Comparison of ENCODE assay signal across 8 cellular contexts in the genomic region with DNA sequence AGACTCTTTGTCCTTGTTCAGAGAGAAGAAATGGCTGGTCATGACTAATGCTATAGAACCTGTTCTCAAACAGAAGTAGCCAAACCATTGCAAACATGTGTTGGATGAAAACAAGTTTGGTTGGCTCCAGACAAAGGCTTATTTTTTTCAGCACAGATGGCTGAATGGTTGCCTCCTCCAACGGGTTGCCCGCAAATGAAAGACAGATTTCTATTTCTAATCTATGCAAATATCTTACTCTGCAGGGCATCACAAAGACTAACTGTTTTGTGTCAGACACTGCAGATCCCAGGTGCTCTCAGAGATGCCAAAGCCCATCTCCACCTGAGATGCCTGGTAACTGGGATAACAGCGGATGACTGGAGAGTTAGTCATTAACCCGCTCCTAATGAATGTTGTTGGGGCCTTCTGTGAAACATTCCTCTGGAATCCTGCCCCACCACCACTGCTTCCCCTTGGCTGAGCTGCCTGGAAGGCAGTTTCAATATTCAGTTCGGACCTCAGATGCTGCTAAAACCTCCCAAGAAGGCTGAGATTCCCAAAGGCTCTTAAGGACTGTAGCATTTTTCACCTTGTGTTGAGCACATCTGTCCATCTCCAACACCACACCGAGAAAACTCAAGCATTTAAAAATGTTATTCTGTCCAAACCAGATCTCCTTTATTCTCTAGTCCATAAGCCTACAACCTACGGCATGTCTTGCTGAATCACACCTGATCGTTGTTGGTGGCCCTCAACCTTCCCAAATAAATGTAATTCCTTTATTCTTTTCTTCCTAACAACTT.
DNase-seq lines count a peak whose midpoint lies in the region; ATAC-seq, FAIRE-seq and TF ChIP-seq lines count a peak whose summit lies in the region.

No MANE protein-coding gene starts in this region.

- peak overlapping the region; percentile 40 to 78 (median 64) for H3K27ac ChIP-seq in body of pancreas
- peak overlapping the region; percentile 28 for H3K27ac ChIP-seq in HepG2 (ENCODE audit: extremely low read length, insufficient read depth, low read length)

- intact Hi-C loops in left cardiac atrium (cut with DNase I) (no loop called here), cardiac septum (cut with DNase I) (no loop called here), body of pancreas (cut with DNase I) (no loop called here), HepG2 (cut with micrococcal nuclease; ENCODE audit: unreplicated experiment) (loop anchor here (1.0 to 5.0 kb wide), 3 partner anchors 8 to 104 kb away; a partner anchor contains a TSS)

- no peak for TF ChIP-seq RAD21 in HepG2 (CRISPR knock-in tag; IDR thresholded peaks at IDR 0.05)

- H3K79me2 ChIP-seq in HepG2 (ENCODE audit: insufficient read depth, low read length): no peaks in the 10 kb centered on the region

- H3K4me1 ChIP-seq in body of pancreas (peaks cover 3% of the 10 kb centered on the region), HepG2 (ENCODE audit: insufficient read depth, low read length) (peaks cover 20% of the 10 kb centered on the region)

- POLR2A ChIA-PET in HepG2 (lab: Yijun Ruan, JAX): interaction anchor here (1.2 kb wide), 1 partner anchor 26 kb away, joined by 4 read pairs; no protein-coding TSS in a partner anchor

- H3K4me3 ChIP-seq in body of pancreas: no peak overlapping the region
- peak overlapping the region; percentile 41 to 62 (median 56); a peak in 5 of 6 replicates for H3K4me3 ChIP-seq in HepG2 (replicated peaks in 1 of 3; ENCODE audit: insufficient read depth in 1 of 3, low read depth in 2 of 3, low read length in 3 of 3)

- TF ChIP-seq CTCF in body of pancreas (IDR thresholded peaks at IDR 0.05) (no peak), HepG2 (CRISPR knock-in tag; IDR thresholded peaks at IDR 0.05) (no peak)

- ATAC-seq in left cardiac atrium (peak; percentile 50 to 91), body of pancreas (peak; percentile 86), HepG2 (peak; percentile 99)

- 57 to 77% methylated on average over 8 of the region's 8 CpGs for WGBS in body of pancreas, 2 donors
- WGBS in HepG2 (ENCODE audit: low lambda C conversion rate): 21% methylated on average over 8 of the region's 8 CpGs

- no peaks in the 10 kb centered on the region for H4K20me1 ChIP-seq in HepG2 (ENCODE audit: insufficient read depth, low read length)

- H3K9me3 ChIP-seq in body of pancreas (no peaks in the 10 kb centered on the region), HepG2 (ENCODE audit: low read length) (no peaks in the 10 kb centered on the region)

- H3K9ac ChIP-seq in HepG2 (ENCODE audit: insufficient read depth, low read depth, low read length): peak overlapping the region; percentile 35

- DNase-seq in left cardiac atrium: peak; percentile 20
- no peak for DNase-seq in cardiac septum (ENCODE audit: low spot score)
- peak; percentile 58 for DNase-seq in HuH-7 (ENCODE audit: low spot score)
- DNase-seq in body of pancreas: peak; percentile 32 to 69 (median 58)
- peak; percentile 85 for DNase-seq in HepG2 (ENCODE audit: low spot score)
- DNase-seq in NOMO-1 (lab: John Stamatoyannopoulos, UW; ENCODE audit: unreplicated experiment in 2 of 2): no peak
- no peak for DNase-seq in NCI-H2029 (lab: John Stamatoyannopoulos, UW)
- no peak for DNase-seq in NCI-H345 treated with DMSO at 0.1 percent for 48 hours (lab: John Stamatoyannopoulos, UW; ENCODE audit: unreplicated experiment)

- H2AFZ ChIP-seq in HepG2 (ENCODE audit: low read length): no peak overlapping the region

- H3K27me3 ChIP-seq in body of pancreas (no peaks in the 10 kb centered on the region), HepG2 (ENCODE audit: control insufficient read depth in 1 of 2, insufficient read depth in 2 of 2, low read length in 2 of 2) (no peaks in the 10 kb centered on the region; a peak in 1 of 5 replicates)

- TF ChIP-seq POLR2A in body of pancreas (IDR thresholded peaks at IDR 0.05): peak in 1 of 3 donors; percentile 23
- no peak for TF ChIP-seq POLR2A in HepG2 (IDR thresholded peaks at IDR 0.05; ENCODE audit: insufficient read depth in 1 of 2, low read depth in 2 of 2, low read length in 2 of 2)

- in situ Hi-C loops in HepG2 (cut with HindIII; ENCODE audit: extremely low pct_ligation_motif_present, low pct_unique_long_range_greater_than_20kb): no loop called here

- CTCF ChIA-PET in HepG2 (lab: Yijun Ruan, JAX; ENCODE audit: low intra/inter-chr PET ratio, low total read pairs): no interaction called here

- BruUV-seq in HepG2 (replicated peaks; lab: Mats Ljungman, UMichigan): no TSS peak

- H3K36me3 ChIP-seq in body of pancreas (replicated peaks in 1 of 2; ENCODE audit: insufficient read depth in 1 of 2, low read depth in 2 of 2) (no peaks in the 10 kb centered on the region), HepG2 (replicated peaks in 1 of 2; ENCODE audit: control insufficient read depth in 1 of 2, insufficient read depth in 2 of 2, low read length in 2 of 2) (0 out of 5 replicates have a peak, but pooled peaks cover 0 to 2% of the 10 kb centered on the region in 2 experiments)

- peak overlapping the region; percentile 80 for H3K4me2 ChIP-seq in HepG2 (ENCODE audit: low read depth, low read length)

- TF ChIP-seq EP300 in HepG2 (IDR thresholded peaks at IDR 0.05; ENCODE audit: low read depth in 2 of 2, low read length in 2 of 2) (0 out of 4 replicates have a peak, but pooled peaks of 1 of the 2 experiments have one; percentile 17), HepG2 (CRISPR knock-in tag; IDR thresholded peaks at IDR 0.05; ENCODE audit: borderline replicate concordance) (no peak)

- FAIRE-seq in HepG2 (lab: Jason Lieb, UNC): peak; percentile 90

TF ChIP-seq in HepG2, 621 proteins besides CTCF, POLR2A, EP300 and RAD21 (continues in another document):
- TF ChIP-seq KDM1A (CRISPR knock-in tag; IDR thresholded peaks at IDR 0.05) (0 out of 2 replicates have a peak, but pooled peaks have one; percentile 51), SAP130 (CRISPR knock-in tag; IDR thresholded peaks at IDR 0.05; ENCODE audit: low read depth) (peak; percentile 18; the same call in 1 of the 2 replicates), SOX5 (CRISPR knock-in tag; IDR thresholded peaks at IDR 0.05; ENCODE audit: borderline replicate concordance) (peak; percentile 20; the same call in 1 of the 2 replicates), PHF8 (CRISPR knock-in tag; IDR thresholded peaks at IDR 0.05) (no peak), NCOR1 (IDR thresholded peaks at IDR 0.05; ENCODE audit: borderline replicate concordance, low read length) (no peak), ZMYM4 (CRISPR knock-in tag; IDR thresholded peaks at IDR 0.05) (0 out of 2 replicates have a peak, but pooled peaks have one; percentile 42), GFI1 (CRISPR knock-in tag; IDR thresholded peaks at IDR 0.05; ENCODE audit: borderline replicate concordance) (0 out of 2 replicates have a peak, but pooled peaks have one; percentile 26), PHF5A (CRISPR knock-in tag; IDR thresholded peaks at IDR 0.05; ENCODE audit: low read depth, unreplicated experiment) (no peak), ZNF577 (CRISPR knock-in tag; IDR thresholded peaks at IDR 0.05; ENCODE audit: borderline replicate concordance, low read depth) (no peak), HNRNPH1 (optimal IDR thresholded peaks at IDR 0.05; ENCODE audit: low read depth, low read length) (no peak), FIP1L1 (IDR thresholded peaks at IDR 0.05; ENCODE audit: borderline replicate concordance, insufficient read depth, low read depth, low read length) (no peak), PHB2 (IDR thresholded peaks at IDR 0.05; ENCODE audit: partially characterized antibody) (no peak), POLR2G (IDR thresholded peaks at IDR 0.05; ENCODE audit: low read depth, low read length) (0 out of 2 replicates have a peak, but pooled peaks have one; percentile 39)
- TF ChIP-seq, protein P1, sequence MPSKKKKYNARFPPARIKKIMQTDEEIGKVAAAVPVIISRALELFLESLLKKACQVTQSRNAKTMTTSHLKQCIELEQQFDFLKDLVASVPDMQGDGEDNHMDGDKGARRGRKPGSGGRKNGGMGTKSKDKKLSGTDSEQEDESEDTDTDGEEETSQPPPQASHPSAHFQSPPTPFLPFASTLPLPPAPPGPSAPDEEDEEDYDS (CRISPR knock-in tag; IDR thresholded peaks at IDR 0.05): 0 out of 2 replicates have a peak, but pooled peaks have one; percentile 19
- TF ChIP-seq, protein P2, sequence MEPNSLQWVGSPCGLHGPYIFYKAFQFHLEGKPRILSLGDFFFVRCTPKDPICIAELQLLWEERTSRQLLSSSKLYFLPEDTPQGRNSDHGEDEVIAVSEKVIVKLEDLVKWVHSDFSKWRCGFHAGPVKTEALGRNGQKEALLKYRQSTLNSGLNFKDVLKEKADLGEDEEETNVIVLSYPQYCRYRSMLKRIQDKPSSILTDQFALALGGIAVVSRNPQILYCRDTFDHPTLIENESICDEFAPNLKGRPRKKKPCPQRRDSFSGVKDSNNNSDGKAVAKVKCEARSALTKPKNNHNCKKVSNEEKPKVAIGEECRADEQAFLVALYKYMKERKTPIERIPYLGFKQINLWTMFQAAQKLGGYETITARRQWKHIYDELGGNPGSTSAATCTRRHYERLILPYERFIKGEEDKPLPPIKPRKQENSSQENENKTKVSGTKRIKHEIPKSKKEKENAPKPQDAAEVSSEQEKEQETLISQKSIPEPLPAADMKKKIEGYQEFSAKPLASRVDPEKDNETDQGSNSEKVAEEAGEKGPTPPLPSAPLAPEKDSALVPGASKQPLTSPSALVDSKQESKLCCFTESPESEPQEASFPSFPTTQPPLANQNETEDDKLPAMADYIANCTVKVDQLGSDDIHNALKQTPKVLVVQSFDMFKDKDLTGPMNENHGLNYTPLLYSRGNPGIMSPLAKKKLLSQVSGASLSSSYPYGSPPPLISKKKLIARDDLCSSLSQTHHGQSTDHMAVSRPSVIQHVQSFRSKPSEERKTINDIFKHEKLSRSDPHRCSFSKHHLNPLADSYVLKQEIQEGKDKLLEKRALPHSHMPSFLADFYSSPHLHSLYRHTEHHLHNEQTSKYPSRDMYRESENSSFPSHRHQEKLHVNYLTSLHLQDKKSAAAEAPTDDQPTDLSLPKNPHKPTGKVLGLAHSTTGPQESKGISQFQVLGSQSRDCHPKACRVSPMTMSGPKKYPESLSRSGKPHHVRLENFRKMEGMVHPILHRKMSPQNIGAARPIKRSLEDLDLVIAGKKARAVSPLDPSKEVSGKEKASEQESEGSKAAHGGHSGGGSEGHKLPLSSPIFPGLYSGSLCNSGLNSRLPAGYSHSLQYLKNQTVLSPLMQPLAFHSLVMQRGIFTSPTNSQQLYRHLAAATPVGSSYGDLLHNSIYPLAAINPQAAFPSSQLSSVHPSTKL (CRISPR knock-in tag; IDR thresholded peaks at IDR 0.05): peak; percentile 42; the same call in 1 of the 2 replicates

Comparison
In these comparisons a context has a peak if more than half of its experiments do, and no peak if none do; other contexts are left out.
1. DNase-seq: peak in left cardiac atrium (single experiment), HuH-7 (single experiment), body of pancreas (4 of 4) and HepG2 (single experiment); none in cardiac septum (single experiment), NOMO-1 (0 of 2), NCI-H2029 (single experiment) and NCI-H345 treated with DMSO at 0.1 percent for 48 hours (single experiment).
2. H3K4me3 ChIP-seq: peak in HepG2 (3 of 3); none in body of pancreas (0 of 2).
3. Peak in every context shown above with its lines, with median percentiles within 50 percentile points of each other: ATAC-seq.